1 cellular context compared by ENCODE assay signal in genomic region chr2:178414266-178415247, GRCh38.
TF ChIP-seq lines count a peak whose summit lies in the region.

No MANE protein-coding gene starts in this region.

TF ChIP-seq in K562, 482 proteins besides CTCF, POLR2A, EP300 and RAD21 (continued from another document and continues in another):
- TF ChIP-seq CREB3 (tag; conservative IDR thresholded peaks at IDR 0.05; ENCODE audit: low read depth) (no peak), POLR3G (IDR thresholded peaks at IDR 0.05; ENCODE audit: extremely low read depth, insufficient read length, insufficient replicate concordance) (no peak), PPARD (CRISPR knock-in tag; IDR thresholded peaks at IDR 0.05) (no peak), ZNF324 (CRISPR knock-in tag; IDR thresholded peaks at IDR 0.05) (no peak), FOS (IDR thresholded peaks at IDR 0.05; ENCODE audit: extremely low read depth, insufficient read length) (no peak), GABPA (tag; conservative IDR thresholded peaks at IDR 0.05; ENCODE audit: low read depth) (peak; percentile 62), ARID4B (CRISPR knock-in tag; IDR thresholded peaks at IDR 0.05) (peak; percentile 68), NFIX (CRISPR knock-in tag; IDR thresholded peaks at IDR 0.05; ENCODE audit: low read depth) (no peak), ZNF780A (CRISPR knock-in tag; IDR thresholded peaks at IDR 0.05) (no peak), PHF8 (IDR thresholded peaks at IDR 0.05; ENCODE audit: borderline replicate concordance, low read length) (no peak; the same call in 1 of the 2 replicates), ZC3H8 (IDR thresholded peaks at IDR 0.05) (no peak), RBM34 (IDR thresholded peaks at IDR 0.05; ENCODE audit: borderline replicate concordance, insufficient read depth, low read length) (no peak), LARP7 (IDR thresholded peaks at IDR 0.05) (no peak), PTBP1 (IDR thresholded peaks at IDR 0.05; ENCODE audit: low read depth, low read length) (no peak), NBN (IDR thresholded peaks at IDR 0.05; ENCODE audit: low read depth) (peak; percentile 94), THAP7 (CRISPR knock-in tag; IDR thresholded peaks at IDR 0.05) (no peak), ZNF77 (CRISPR knock-in tag; IDR thresholded peaks at IDR 0.05) (no peak), STAT5B (CRISPR knock-in tag; IDR thresholded peaks at IDR 0.05) (no peak), MITF (IDR thresholded peaks at IDR 0.05) (no peak), ZNF655 (CRISPR knock-in tag; IDR thresholded peaks at IDR 0.05) (no peak), ZNF76 (CRISPR knock-in tag; IDR thresholded peaks at IDR 0.05; ENCODE audit: borderline replicate concordance) (no peak), SAFB2 (IDR thresholded peaks at IDR 0.05; ENCODE audit: borderline replicate concordance, low read depth, low read length, severe bottlenecking) (no peak), USF2 (CRISPR knock-in tag; IDR thresholded peaks at IDR 0.05) (no peak), ZKSCAN1 (IDR thresholded peaks at IDR 0.05; ENCODE audit: low read depth, low read length) (no peak), COPS2 (conservative IDR thresholded peaks at IDR 0.05) (no peak), HLTF (IDR thresholded peaks at IDR 0.05) (no peak), SMARCA4 (IDR thresholded peaks at IDR 0.05) (no peak; the same call in 1 of the 2 replicates), POU5F1 (IDR thresholded peaks at IDR 0.05; ENCODE audit: borderline replicate concordance, low read depth, low read length, partially characterized antibody) (peak; percentile 38), PATZ1 (CRISPR knock-in tag; IDR thresholded peaks at IDR 0.05; ENCODE audit: borderline replicate concordance) (no peak; the same call in 1 of the 2 replicates), L3MBTL2 (IDR thresholded peaks at IDR 0.05) (peak; percentile 85), ZNF384 (IDR thresholded peaks at IDR 0.05; ENCODE audit: low read depth, low read length) (0 out of 2 replicates have a peak, but pooled peaks have one; percentile 55), ELK1 (CRISPR knock-in tag; IDR thresholded peaks at IDR 0.05) (no peak), EP400 (IDR thresholded peaks at IDR 0.05) (peak; percentile 87), CBFB (CRISPR knock-in tag; IDR thresholded peaks at IDR 0.05) (peak; percentile 98), ZFP36 (IDR thresholded peaks at IDR 0.05; ENCODE audit: low read depth, low read length, partially characterized antibody) (peak; percentile 48), DIDO1 (tag; IDR thresholded peaks at IDR 0.05; ENCODE audit: low read depth) (peak; percentile 24; the same call in 1 of the 2 replicates), NR1H2 (CRISPR knock-in tag; IDR thresholded peaks at IDR 0.05) (no peak), CXXC5 (CRISPR knock-in tag; IDR thresholded peaks at IDR 0.05) (peak; percentile 71), TCF7 (IDR thresholded peaks at IDR 0.05; ENCODE audit: borderline replicate concordance) (0 out of 2 replicates have a peak, but pooled peaks have one; percentile 71), KAT8 (IDR thresholded peaks at IDR 0.05; ENCODE audit: low read depth) (no peak), NELFE (IDR thresholded peaks at IDR 0.05; ENCODE audit: insufficient read depth, insufficient read length) (no peak), TCF3 (CRISPR knock-in tag; IDR thresholded peaks at IDR 0.05) (no peak; the same call in 1 of the 2 replicates), ZNF280A (IDR thresholded peaks at IDR 0.05; ENCODE audit: low read depth, partially characterized antibody) (no peak), BRF1 (IDR thresholded peaks at IDR 0.05; ENCODE audit: borderline replicate concordance, extremely low read depth, insufficient read length) (no peak), TFAM (CRISPR knock-in tag; conservative IDR thresholded peaks at IDR 0.05) (no peak), TSHZ1 (CRISPR knock-in tag; IDR thresholded peaks at IDR 0.05) (no peak)
